ENCODE assay signal across 1 cellular context in genomic region chr16:47461598-47462266, GRCh38.
TF ChIP-seq lines count a peak whose summit lies in the region.

No MANE protein-coding gene starts in this region.

TF ChIP-seq in IMR-90, 13 proteins besides CTCF, POLR2A, EP300 and RAD21:
- TF ChIP-seq MAFK (IDR thresholded peaks at IDR 0.05; ENCODE audit: low read depth, low read length) (peak; percentile 62), MAZ (IDR thresholded peaks at IDR 0.05; ENCODE audit: borderline replicate concordance, low read depth, low read length) (no peak), NFE2L2 (IDR thresholded peaks at IDR 0.05; ENCODE audit: low read depth, low read length) (peak; percentile 69)
